Comparison of ENCODE assay signal across 12 cellular contexts in genomic region chr3:170330366-170330765, GRCh38. TPM values are rescaled to one million over a fixed set of nuclear protein-coding genes. Genes with fewer than 3 reads are reported as not detected.
DNase-seq lines count a peak whose midpoint lies in the region; ATAC-seq and TF ChIP-seq lines count a peak whose summit lies in the region.
"Had no signal": no experiment of that assay in that cellular context is flagged by ENCODE, and none has a peak within 500 bp of the region (broad histone marks: within the 10 kb centered on the region; RNA-seq: fewer than 3 reads in every experiment).

No MANE protein-coding gene starts in this region.

- ATAC-seq in left lobe of liver (peak; percentile 15), GM21515 (IDR thresholded peaks at IDR 0.05; ENCODE audit: unreplicated experiment) (no peak), HG02970 (IDR thresholded peaks at IDR 0.05; ENCODE audit: low FRiP score, unreplicated experiment) (no peak), Right ventricle myocardium superior (ENCODE audit: poor library complexity) (no peak)

- no peak overlapping the region for H3K4me3 ChIP-seq in Peyer's patch
- H3K4me3 ChIP-seq: thoracic aorta had no signal

- peaks cover 0 to 8% (median 0%) of the 10 kb centered on the region in 4 donors for H3K4me1 ChIP-seq in Peyer's patch

- no peak for TF ChIP-seq POLR2A in Peyer's patch (IDR thresholded peaks at IDR 0.05)

- no peaks in the 10 kb centered on the region for H3K27me3 ChIP-seq in Peyer's patch

- H3K27ac ChIP-seq in Peyer's patch, result peak overlapping the region in 2 of 4 donors; percentile 74 to 80
- H3K27ac ChIP-seq: thoracic aorta had no signal

- DNase-seq in COLO668 (lab: John Stamatoyannopoulos, UW; ENCODE audit: unreplicated experiment) (peak; percentile 24), HPDE6-E6E7 (ENCODE audit: extremely low spot score) (peak; percentile 28), astrocyte of the hippocampus (ENCODE audit: low read depth, low spot score) (peak; percentile 85), left lobe of liver (ENCODE audit: low spot score) (no peak), Peyer's patch (no peak), Right ventricle myocardium superior (no peak)
- DNase-seq: CD4-positive, CD25-positive, alpha-beta regulatory T cell; NCI-H1105 treated with DMSO at 0.1 percent for 48 hours; stimulated activated CD4-positive, alpha-beta T cell treated with anti-CD3 and anti-CD28 coated beads, Interleukin-4, amount 100 ng/mL, for 1 hour had no signal

- no peak for TF ChIP-seq CTCF in Peyer's patch (IDR thresholded peaks at IDR 0.05)

- no peaks in the 10 kb centered on the region for H3K36me3 ChIP-seq in Peyer's patch
- H3K36me3 ChIP-seq: thoracic aorta had no signal

- H3K9me3 ChIP-seq in Peyer's patch, result no peaks in the 10 kb centered on the region
- H3K9me3 ChIP-seq: thoracic aorta had no signal

- intact Hi-C loops in Right ventricle myocardium superior (cut with DNase I), result no loop called here

RNA-seq across cellular contexts. Expression of gene SKIL, which starts 27.1 kb away (rescaled TPM):
- total RNA-seq in left lobe of liver, result 22.4 TPM
- 10 to 100 TPM; 22.5 to 78.4 (median 43.5) TPM for total RNA-seq in Peyer's patch
- 14.7 TPM for total RNA-seq in Right ventricle myocardium superior

Comparison
In these comparisons a context has a peak if more than half of its experiments do, and no peak if none do; other contexts are left out.
1. DNase-seq: peak in COLO668 (single experiment), HPDE6-E6E7 (single experiment) and astrocyte of the hippocampus (single experiment); none in left lobe of liver (single experiment), Peyer's patch (0 of 3) and Right ventricle myocardium superior (single experiment).